In the genomic region with DNA sequence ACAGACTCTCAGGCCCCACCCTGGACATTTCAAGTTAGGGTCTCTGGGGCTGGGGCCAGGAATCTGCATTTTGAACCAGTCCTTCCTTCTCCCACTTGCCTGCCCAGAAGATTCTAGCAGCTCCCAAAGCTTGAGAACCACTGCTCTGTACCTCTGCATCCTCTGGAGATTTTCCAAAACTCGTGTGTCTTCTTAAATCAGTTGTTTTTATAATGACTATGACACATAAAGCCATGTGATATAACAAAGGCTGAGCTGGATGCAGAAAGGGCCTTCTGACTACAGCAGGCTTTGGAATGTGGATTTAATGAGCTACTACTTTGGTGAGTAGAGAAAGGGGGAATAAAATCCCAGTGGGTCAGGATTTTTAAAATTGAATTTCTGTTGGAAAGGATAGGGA, we compare ENCODE assay signal across 8 cellular contexts. TPM values are rescaled to one million over a fixed set of nuclear protein-coding genes. Genes with fewer than 3 reads are reported as not detected.
DNase-seq lines count a peak whose midpoint lies in the region; TF ChIP-seq lines count a peak whose summit lies in the region.
"Not testable (repeated sequence)": the region's sequence is repeated elsewhere in the genome, so short reads cannot be mapped to it uniquely, and the experiment has no call there.

No MANE protein-coding gene starts in this region.

- H3K4me3 ChIP-seq in brain microvascular endothelial cell (ENCODE audit: low read depth, low read length); epithelial cell of esophagus (ENCODE audit: low read length); skeletal muscle satellite cell (ENCODE audit: low read length): not testable (repeated sequence)

- H3K9ac ChIP-seq in skeletal muscle satellite cell (ENCODE audit: low read depth, low read length) = not testable (repeated sequence)

- peak; percentile 45 for DNase-seq in EL
- peak; percentile 19 for DNase-seq in HS-5 (ENCODE audit: low read depth)
- DNase-seq in RPMI7951 (ENCODE audit: low read depth) = peak; percentile 23
- DNase-seq in brain microvascular endothelial cell = peak; percentile 60
- peak; percentile 35 for DNase-seq in epithelial cell of esophagus (ENCODE audit: low read depth)
- DNase-seq in fibroblast of peridontal ligament (ENCODE audit: extremely low read depth) = peak; percentile 23
- peak; percentile 11 for DNase-seq in hepatic stellate cell (ENCODE audit: low spot score)

- H3K4me1 ChIP-seq in skeletal muscle satellite cell (ENCODE audit: control insufficient read depth, insufficient read depth, low read length) = not testable (repeated sequence)

- not testable (repeated sequence) for H3K36me3 ChIP-seq in brain microvascular endothelial cell (replicated peaks); skeletal muscle satellite cell (ENCODE audit: insufficient read depth, low read length)

- not testable (repeated sequence) for TF ChIP-seq CTCF in brain microvascular endothelial cell (IDR thresholded peaks at IDR 0.05; ENCODE audit: low read depth, low read length, missing control alignments); epithelial cell of esophagus (IDR thresholded peaks at IDR 0.05; ENCODE audit: insufficient read depth, low read depth, low read length, missing control alignments)

- H3K27me3 ChIP-seq in brain microvascular endothelial cell (replicated peaks); skeletal muscle satellite cell (ENCODE audit: control insufficient read depth, insufficient read depth, low read length): not testable (repeated sequence)

- peak overlapping the region; percentile 54 for H3K4me2 ChIP-seq in skeletal muscle satellite cell (ENCODE audit: low read length)

- not testable (repeated sequence) for H3K9me3 ChIP-seq in skeletal muscle satellite cell (replicated peaks; ENCODE audit: low read length)

- not testable (repeated sequence) for H3K27ac ChIP-seq in brain microvascular endothelial cell

- in situ Hi-C loops in brain microvascular endothelial cell (cut with HindIII; ENCODE audit: low pct_ligation_motif_present, low sequenced_read_pairs) = not testable (repeated sequence)

RNA-seq across cellular contexts. Expression of a gene that starts 37.5 kb away (rescaled TPM):
- 1.1 and 1.2 TPM in 2 replicates for total RNA-seq in RPMI7951 (2014; rRNA removed; shearing (Covaris generic))
- 1.7 and 2.5 TPM in 2 replicates for total RNA-seq in skeletal muscle satellite cell (2012; rRNA removed)
